ENCODE assay signal across 4 cellular contexts in genomic region chr11:78014937-78015520, GRCh38. TPM values are rescaled to one million over a fixed set of nuclear protein-coding genes. Genes with fewer than 3 reads are reported as not detected.
"Had no signal": no experiment of that assay in that cellular context is flagged by ENCODE, and none has a peak within 500 bp of the region (broad histone marks: within the 10 kb centered on the region; RNA-seq: fewer than 3 reads in every experiment).

No MANE protein-coding gene starts in this region.

RNA-seq across cellular contexts. Expression of gene THRSP, which starts 48.6 kb away (rescaled TPM):
- total RNA-seq: H4, H7, HT-29, IMR-90 had no signal
- polyA plus RNA-seq: IMR-90 had no signal
